7 cellular contexts compared by ENCODE assay signal in the genomic region with DNA sequence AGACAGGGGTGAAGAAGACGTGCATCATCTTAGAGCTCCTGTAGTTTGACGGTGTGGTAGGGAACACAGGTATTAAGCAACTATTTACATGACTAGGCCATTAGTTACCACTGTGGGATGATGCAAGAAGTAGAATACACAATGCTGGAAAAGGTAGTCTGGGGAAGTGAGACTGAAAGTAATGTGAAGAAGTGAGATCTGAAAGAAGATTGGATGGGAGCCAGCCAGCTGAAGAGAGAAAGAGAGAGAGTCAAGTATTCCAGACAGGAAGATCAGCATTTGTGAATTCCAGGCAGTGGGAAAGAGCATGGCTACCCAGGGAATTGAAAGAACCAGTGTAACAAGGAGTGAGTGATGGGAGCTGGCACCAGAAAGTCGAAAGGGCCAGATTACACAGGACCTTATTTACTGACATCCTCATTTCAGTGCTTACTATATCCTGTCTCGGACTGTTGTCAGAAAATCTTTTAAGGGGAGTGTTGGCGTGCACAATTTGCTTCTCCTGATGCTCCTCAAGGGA. TPM values are rescaled to one million over a fixed set of nuclear protein-coding genes. Genes with fewer than 3 reads are reported as not detected.
DNase-seq lines count a peak whose midpoint lies in the region; ATAC-seq lines count a peak whose summit lies in the region.

No MANE protein-coding gene starts in this region.

- H3K4me1 ChIP-seq in iPS-20b (ENCODE audit: insufficient read depth, low read length), result peaks cover 8% of the 10 kb centered on the region

- peaks cover 0 to 2% of the 10 kb centered on the region in 2 donors for H3K9me3 Mint-ChIP-seq in activated T-cell treated with anti-CD3 and anti-CD28 coated beads, Interleukin-2, amount 50 U/mL, for 72 hours

- H3K27me3 Mint-ChIP-seq in activated T-cell treated with anti-CD3 and anti-CD28 coated beads, Interleukin-2, amount 50 U/mL, for 72 hours (ENCODE audit: low read depth), result no peaks in the 10 kb centered on the region

- H3K27ac ChIP-seq in iPS-20b (ENCODE audit: low read length), result no peak overlapping the region

- peaks cover 17% of the 10 kb centered on the region for H3K27me3 ChIP-seq in iPS-20b (ENCODE audit: insufficient read depth, low read length)

- H3K4me1 Mint-ChIP-seq in activated T-cell treated with anti-CD3 and anti-CD28 coated beads, Interleukin-2, amount 50 U/mL, for 72 hours (ENCODE audit: low read depth), result peaks cover 10% of the 10 kb centered on the region

- H3K36me3 Mint-ChIP-seq in activated T-cell treated with anti-CD3 and anti-CD28 coated beads, Interleukin-2, amount 50 U/mL, for 72 hours (ENCODE audit: insufficient read depth in 2 of 2), result no peaks in the 10 kb centered on the region

- H3K9me3 ChIP-seq in iPS-20b (ENCODE audit: insufficient read depth, low read depth, low read length), result no peaks in the 10 kb centered on the region

- H3K27ac Mint-ChIP-seq in activated T-cell treated with anti-CD3 and anti-CD28 coated beads, Interleukin-2, amount 50 U/mL, for 72 hours, result no peak overlapping the region

- H3K9ac ChIP-seq in iPS-20b (ENCODE audit: low read depth, low read length), result peak overlapping the region; percentile 12; the same call in 1 of the 2 replicates

- no peaks in the 10 kb centered on the region for H3K36me3 ChIP-seq in iPS-20b (ENCODE audit: insufficient read depth, low read depth, low read length)

- ATAC-seq in GM19452 (IDR thresholded peaks at IDR 0.05; ENCODE audit: unreplicated experiment) (peak; percentile 43), HG03108 (IDR thresholded peaks at IDR 0.05; ENCODE audit: unreplicated experiment) (peak; percentile 44)
- no peak for ATAC-seq in activated T-cell treated with anti-CD3 and anti-CD28 coated beads, Interleukin-2, amount 50 U/mL, for 72 hours (replicated peaks in 1 of 2)

- 0 out of 2 replicates have a peak overlapping the region, but pooled peaks have one; percentile 15 for H3K4me3 ChIP-seq in iPS-20b (ENCODE audit: low read length)

- DNase-seq in SIG-M5 treated with dmso at 0.1 percent for 504 hours (lab: John Stamatoyannopoulos, UW; ENCODE audit: unreplicated experiment) (peak; percentile 91), cerebellar cortex (ENCODE audit: low spot score) (no peak), RKO (ENCODE audit: low spot score) (no peak)
- no peak for DNase-seq in activated T-cell treated with anti-CD3 and anti-CD28 coated beads, Interleukin-2, amount 50 U/mL, for 72 hours

- no peak overlapping the region for H3K4me3 Mint-ChIP-seq in activated T-cell treated with anti-CD3 and anti-CD28 coated beads, Interleukin-2, amount 50 U/mL, for 72 hours

RNA-seq across cellular contexts. Expression of a gene that starts 4.0 kb away (rescaled TPM):
- total RNA-seq in activated T-cell treated with anti-CD3 and anti-CD28 coated beads, Interleukin-2, amount 50 U/mL, for 72 hours, result 1 to 10 TPM in 1 of 2 donors, under 1 TPM in 1; 0.72 to 1.1 TPM

RNA-seq across cellular contexts. Expression of a gene that starts 11.4 kb away (rescaled TPM):
- 10 to 100 TPM; 27.8 to 29.7 TPM for total RNA-seq in activated T-cell treated with anti-CD3 and anti-CD28 coated beads, Interleukin-2, amount 50 U/mL, for 72 hours

Comparison
In these comparisons a context has a peak if more than half of its experiments do, and no peak if none do; other contexts are left out.
1. ATAC-seq: peak in GM19452 (single experiment) and HG03108 (single experiment); none in activated T-cell treated with anti-CD3 and anti-CD28 coated beads, Interleukin-2, amount 50 U/mL, for 72 hours (0 of 2).